Comparison of ENCODE assay signal across 1 cellular context in the genomic region with DNA sequence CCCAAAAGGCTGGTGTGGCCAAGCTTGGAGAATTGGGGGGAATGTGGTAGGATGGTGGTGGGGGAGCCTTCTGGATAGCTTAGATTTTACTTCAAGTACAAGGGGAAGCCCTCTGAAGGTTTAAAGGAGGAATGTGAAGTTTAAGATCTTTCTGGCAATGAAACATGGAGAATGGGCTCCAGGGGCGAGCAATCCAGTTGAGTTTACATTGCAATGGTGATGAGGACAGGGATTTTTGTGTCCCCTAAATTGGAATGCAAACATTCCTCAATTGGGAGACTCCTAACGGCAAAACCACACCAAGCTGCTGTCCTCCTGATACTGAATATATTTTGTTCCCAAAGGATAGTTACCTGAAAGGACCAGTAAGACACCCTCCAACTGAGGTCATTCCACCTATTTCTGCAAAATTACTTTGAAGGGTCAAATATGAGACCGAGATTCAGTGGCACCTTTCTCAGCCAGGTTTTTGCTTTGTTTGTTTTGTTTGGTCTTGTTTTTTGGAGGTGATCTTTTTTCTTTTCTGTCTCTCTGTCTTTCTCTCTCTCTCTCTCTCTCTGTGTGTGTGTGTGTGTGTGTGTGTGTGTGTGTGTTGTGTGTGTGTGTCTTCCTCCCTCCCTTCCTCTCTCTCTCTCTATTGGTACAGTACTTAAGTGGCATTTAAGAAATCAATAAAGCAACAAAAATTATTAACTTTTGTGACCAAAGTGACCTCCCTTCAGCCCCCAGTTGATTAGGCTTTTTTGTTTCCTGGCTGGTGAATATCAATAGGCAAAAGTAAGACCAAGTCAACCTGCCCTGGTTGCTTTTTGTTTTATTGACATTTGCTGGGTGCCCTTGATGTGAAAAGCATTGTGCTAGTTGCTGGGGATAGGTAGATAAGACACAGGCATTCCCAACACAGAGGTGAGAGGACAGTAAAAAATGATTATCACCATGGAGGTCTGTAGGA.
TF ChIP-seq lines count a peak whose summit lies in the region.

No MANE protein-coding gene starts in this region.

TF ChIP-seq in HepG2, 621 proteins besides CTCF, POLR2A, EP300 and RAD21 (continued from another document and continues in another):
- TF ChIP-seq, protein P1, sequence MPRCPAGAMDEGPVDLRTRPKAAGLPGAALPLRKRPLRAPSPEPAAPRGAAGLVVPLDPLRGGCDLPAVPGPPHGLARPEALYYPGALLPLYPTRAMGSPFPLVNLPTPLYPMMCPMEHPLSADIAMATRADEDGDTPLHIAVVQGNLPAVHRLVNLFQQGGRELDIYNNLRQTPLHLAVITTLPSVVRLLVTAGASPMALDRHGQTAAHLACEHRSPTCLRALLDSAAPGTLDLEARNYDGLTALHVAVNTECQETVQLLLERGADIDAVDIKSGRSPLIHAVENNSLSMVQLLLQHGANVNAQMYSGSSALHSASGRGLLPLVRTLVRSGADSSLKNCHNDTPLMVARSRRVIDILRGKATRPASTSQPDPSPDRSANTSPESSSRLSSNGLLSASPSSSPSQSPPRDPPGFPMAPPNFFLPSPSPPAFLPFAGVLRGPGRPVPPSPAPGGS (CRISPR knock-in tag; IDR thresholded peaks at IDR 0.05): no peak
- TF ChIP-seq NRL (CRISPR knock-in tag; IDR thresholded peaks at IDR 0.05; ENCODE audit: borderline replicate concordance) (no peak), HNF4G (IDR thresholded peaks at IDR 0.05; ENCODE audit: borderline replicate concordance, low read depth, low read length) (no peak), HNF4G (CRISPR knock-in tag; IDR thresholded peaks at IDR 0.05; ENCODE audit: borderline replicate concordance, low read depth) (no peak), HES4 (CRISPR knock-in tag; IDR thresholded peaks at IDR 0.05; ENCODE audit: borderline replicate concordance) (no peak), YEATS2 (CRISPR knock-in tag; IDR thresholded peaks at IDR 0.05; ENCODE audit: borderline replicate concordance) (no peak), RFXANK (CRISPR knock-in tag; IDR thresholded peaks at IDR 0.05) (no peak), NCOA2 (CRISPR knock-in tag; IDR thresholded peaks at IDR 0.05) (no peak), KLF11 (CRISPR knock-in tag; IDR thresholded peaks at IDR 0.05) (no peak), KDM5A (IDR thresholded peaks at IDR 0.05; ENCODE audit: borderline replicate concordance, low read length) (no peak), SOX5 (CRISPR knock-in tag; IDR thresholded peaks at IDR 0.05; ENCODE audit: borderline replicate concordance) (no peak), ATF7 (IDR thresholded peaks at IDR 0.05) (no peak), ATF7 (CRISPR knock-in tag; IDR thresholded peaks at IDR 0.05) (no peak), ZEB1 (IDR thresholded peaks at IDR 0.05; ENCODE audit: insufficient replicate concordance, low read depth) (peak; percentile 87), SIN3B (IDR thresholded peaks at IDR 0.05; ENCODE audit: low read length) (no peak), ZMYM4 (CRISPR knock-in tag; IDR thresholded peaks at IDR 0.05) (no peak), CEBPG (CRISPR knock-in tag; IDR thresholded peaks at IDR 0.05) (no peak), CAMTA2 (CRISPR knock-in tag; IDR thresholded peaks at IDR 0.05; ENCODE audit: borderline replicate concordance) (no peak), GABPB1 (CRISPR knock-in tag; IDR thresholded peaks at IDR 0.05) (no peak), ZKSCAN8 (CRISPR knock-in tag; IDR thresholded peaks at IDR 0.05; ENCODE audit: borderline replicate concordance) (no peak), SRSF9 (IDR thresholded peaks at IDR 0.05; ENCODE audit: borderline replicate concordance, insufficient read depth, low read depth, low read length, poor library complexity, severe bottlenecking) (no peak), ZNF724P (CRISPR knock-in tag; IDR thresholded peaks at IDR 0.05; ENCODE audit: borderline replicate concordance) (0 out of 2 replicates have a peak, but pooled peaks have one; percentile 31), ZNF780A (CRISPR knock-in tag; IDR thresholded peaks at IDR 0.05) (no peak), GZF1 (CRISPR knock-in tag; IDR thresholded peaks at IDR 0.05) (no peak), YY1 (IDR thresholded peaks at IDR 0.05; ENCODE audit: insufficient read depth, insufficient replicate concordance, low read depth, low read length) (peak; percentile 11), DDIT3 (CRISPR knock-in tag; IDR thresholded peaks at IDR 0.05) (no peak), ZSCAN9 (CRISPR knock-in tag; IDR thresholded peaks at IDR 0.05; ENCODE audit: borderline replicate concordance) (no peak), ZBTB26 (CRISPR knock-in tag; IDR thresholded peaks at IDR 0.05; ENCODE audit: borderline replicate concordance) (no peak), ZNF737 (CRISPR knock-in tag; IDR thresholded peaks at IDR 0.05; ENCODE audit: borderline replicate concordance) (no peak), NKX3-1 (CRISPR knock-in tag; IDR thresholded peaks at IDR 0.05) (no peak), RXRA (CRISPR knock-in tag; IDR thresholded peaks at IDR 0.05) (no peak), HNRNPUL1 (IDR thresholded peaks at IDR 0.05; ENCODE audit: low read depth, low read length) (no peak), ATF7-NPFF (CRISPR knock-in tag; IDR thresholded peaks at IDR 0.05; ENCODE audit: low read depth) (0 out of 2 replicates have a peak, but pooled peaks have one; percentile 24), FOXP1 (IDR thresholded peaks at IDR 0.05) (peak; percentile 85), FOXP1 (CRISPR knock-in tag; IDR thresholded peaks at IDR 0.05) (peak; percentile 73), HHEX (CRISPR knock-in tag; IDR thresholded peaks at IDR 0.05) (no peak), THAP11 (CRISPR knock-in tag; IDR thresholded peaks at IDR 0.05) (no peak), PRMT3 (CRISPR knock-in tag; IDR thresholded peaks at IDR 0.05; ENCODE audit: borderline replicate concordance, low read depth) (no peak), POLR2AphosphoS2 (IDR thresholded peaks at IDR 0.05; ENCODE audit: low read depth, low read length) (no peak), NCOA5 (CRISPR knock-in tag; IDR thresholded peaks at IDR 0.05) (no peak), CREB3 (CRISPR knock-in tag; IDR thresholded peaks at IDR 0.05) (no peak), ZNF878 (CRISPR knock-in tag; IDR thresholded peaks at IDR 0.05) (no peak), ZNF256 (CRISPR knock-in tag; conservative IDR thresholded peaks at IDR 0.05) (0 out of 2 replicates have a peak, but pooled peaks have one; percentile 30), ZNF33B (CRISPR knock-in tag; IDR thresholded peaks at IDR 0.05) (no peak), FOSL2 (CRISPR knock-in tag; IDR thresholded peaks at IDR 0.05) (no peak), POLR2G (IDR thresholded peaks at IDR 0.05; ENCODE audit: low read depth, low read length) (peak; percentile 56; the same call in 1 of the 2 replicates), BCL6 (CRISPR knock-in tag; IDR thresholded peaks at IDR 0.05) (no peak), PHF8 (CRISPR knock-in tag; IDR thresholded peaks at IDR 0.05) (no peak), ATM (IDR thresholded peaks at IDR 0.05; ENCODE audit: borderline replicate concordance) (0 out of 2 replicates have a peak, but pooled peaks have one; percentile 26), ZNF614 (CRISPR knock-in tag; IDR thresholded peaks at IDR 0.05; ENCODE audit: borderline replicate concordance) (no peak), ZNF607 (CRISPR knock-in tag; IDR thresholded peaks at IDR 0.05; ENCODE audit: borderline replicate concordance) (no peak), ZMAT3 (CRISPR knock-in tag; conservative IDR thresholded peaks at IDR 0.05) (no peak)
- TF ChIP-seq, protein P2, sequence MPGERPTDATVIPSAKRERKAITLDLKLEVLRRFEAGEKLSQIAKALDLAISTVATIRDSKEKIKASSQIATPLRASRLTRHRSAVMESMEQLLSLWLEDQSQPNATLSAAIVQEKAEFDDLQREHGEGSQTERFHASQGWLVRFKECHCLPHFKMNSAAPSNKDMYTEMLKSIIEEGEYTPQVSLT (CRISPR knock-in tag; IDR thresholded peaks at IDR 0.05; ENCODE audit: borderline replicate concordance, low read depth): no peak
- TF ChIP-seq, protein P3, sequence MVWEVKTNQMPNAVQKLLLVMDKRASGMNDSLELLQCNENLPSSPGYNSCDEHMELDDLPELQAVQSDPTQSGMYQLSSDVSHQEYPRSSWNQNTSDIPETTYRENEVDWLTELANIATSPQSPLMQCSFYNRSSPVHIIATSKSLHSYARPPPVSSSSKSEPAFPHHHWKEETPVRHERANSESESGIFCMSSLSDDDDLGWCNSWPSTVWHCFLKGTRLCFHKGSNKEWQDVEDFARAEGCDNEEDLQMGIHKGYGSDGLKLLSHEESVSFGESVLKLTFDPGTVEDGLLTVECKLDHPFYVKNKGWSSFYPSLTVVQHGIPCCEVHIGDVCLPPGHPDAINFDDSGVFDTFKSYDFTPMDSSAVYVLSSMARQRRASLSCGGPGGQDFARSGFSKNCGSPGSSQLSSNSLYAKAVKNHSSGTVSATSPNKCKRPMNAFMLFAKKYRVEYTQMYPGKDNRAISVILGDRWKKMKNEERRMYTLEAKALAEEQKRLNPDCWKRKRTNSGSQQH (CRISPR knock-in tag; IDR thresholded peaks at IDR 0.05; ENCODE audit: low read depth): no peak
- TF ChIP-seq, protein P4, sequence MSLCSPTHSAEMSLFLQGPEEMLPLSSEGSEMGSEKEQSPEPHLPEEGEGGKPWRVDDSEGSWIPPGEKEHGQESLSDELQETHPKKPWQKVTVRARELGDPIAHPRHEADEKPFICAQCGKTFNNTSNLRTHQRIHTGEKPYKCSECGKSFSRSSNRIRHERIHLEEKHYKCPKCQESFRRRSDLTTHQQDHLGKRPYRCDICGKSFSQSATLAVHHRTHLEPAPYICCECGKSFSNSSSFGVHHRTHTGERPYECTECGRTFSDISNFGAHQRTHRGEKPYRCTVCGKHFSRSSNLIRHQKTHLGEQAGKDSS (CRISPR knock-in tag; IDR thresholded peaks at IDR 0.05; ENCODE audit: borderline replicate concordance, low read depth): no peak
- TF ChIP-seq, protein P5, sequence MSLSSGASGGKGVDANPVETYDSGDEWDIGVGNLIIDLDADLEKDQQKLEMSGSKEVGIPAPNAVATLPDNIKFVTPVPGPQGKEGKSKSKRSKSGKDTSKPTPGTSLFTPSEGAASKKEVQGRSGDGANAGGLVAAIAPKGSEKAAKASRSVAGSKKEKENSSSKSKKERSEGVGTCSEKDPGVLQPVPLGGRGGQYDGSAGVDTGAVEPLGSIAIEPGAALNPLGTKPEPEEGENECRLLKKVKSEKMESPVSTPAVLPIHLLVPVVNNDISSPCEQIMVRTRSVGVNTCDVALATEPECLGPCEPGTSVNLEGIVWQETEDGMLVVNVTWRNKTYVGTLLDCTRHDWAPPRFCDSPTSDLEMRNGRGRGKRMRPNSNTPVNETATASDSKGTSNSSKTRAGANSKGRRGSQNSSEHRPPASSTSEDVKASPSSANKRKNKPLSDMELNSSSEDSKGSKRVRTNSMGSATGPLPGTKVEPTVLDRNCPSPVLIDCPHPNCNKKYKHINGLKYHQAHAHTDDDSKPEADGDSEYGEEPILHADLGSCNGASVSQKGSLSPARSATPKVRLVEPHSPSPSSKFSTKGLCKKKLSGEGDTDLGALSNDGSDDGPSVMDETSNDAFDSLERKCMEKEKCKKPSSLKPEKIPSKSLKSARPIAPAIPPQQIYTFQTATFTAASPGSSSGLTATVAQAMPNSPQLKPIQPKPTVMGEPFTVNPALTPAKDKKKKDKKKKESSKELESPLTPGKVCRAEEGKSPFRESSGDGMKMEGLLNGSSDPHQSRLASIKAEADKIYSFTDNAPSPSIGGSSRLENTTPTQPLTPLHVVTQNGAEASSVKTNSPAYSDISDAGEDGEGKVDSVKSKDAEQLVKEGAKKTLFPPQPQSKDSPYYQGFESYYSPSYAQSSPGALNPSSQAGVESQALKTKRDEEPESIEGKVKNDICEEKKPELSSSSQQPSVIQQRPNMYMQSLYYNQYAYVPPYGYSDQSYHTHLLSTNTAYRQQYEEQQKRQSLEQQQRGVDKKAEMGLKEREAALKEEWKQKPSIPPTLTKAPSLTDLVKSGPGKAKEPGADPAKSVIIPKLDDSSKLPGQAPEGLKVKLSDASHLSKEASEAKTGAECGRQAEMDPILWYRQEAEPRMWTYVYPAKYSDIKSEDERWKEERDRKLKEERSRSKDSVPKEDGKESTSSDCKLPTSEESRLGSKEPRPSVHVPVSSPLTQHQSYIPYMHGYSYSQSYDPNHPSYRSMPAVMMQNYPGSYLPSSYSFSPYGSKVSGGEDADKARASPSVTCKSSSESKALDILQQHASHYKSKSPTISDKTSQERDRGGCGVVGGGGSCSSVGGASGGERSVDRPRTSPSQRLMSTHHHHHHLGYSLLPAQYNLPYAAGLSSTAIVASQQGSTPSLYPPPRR (CRISPR knock-in tag; IDR thresholded peaks at IDR 0.05; ENCODE audit: borderline replicate concordance): peak; percentile 61; the same call in 1 of the 2 replicates
- TF ChIP-seq, protein P6, sequence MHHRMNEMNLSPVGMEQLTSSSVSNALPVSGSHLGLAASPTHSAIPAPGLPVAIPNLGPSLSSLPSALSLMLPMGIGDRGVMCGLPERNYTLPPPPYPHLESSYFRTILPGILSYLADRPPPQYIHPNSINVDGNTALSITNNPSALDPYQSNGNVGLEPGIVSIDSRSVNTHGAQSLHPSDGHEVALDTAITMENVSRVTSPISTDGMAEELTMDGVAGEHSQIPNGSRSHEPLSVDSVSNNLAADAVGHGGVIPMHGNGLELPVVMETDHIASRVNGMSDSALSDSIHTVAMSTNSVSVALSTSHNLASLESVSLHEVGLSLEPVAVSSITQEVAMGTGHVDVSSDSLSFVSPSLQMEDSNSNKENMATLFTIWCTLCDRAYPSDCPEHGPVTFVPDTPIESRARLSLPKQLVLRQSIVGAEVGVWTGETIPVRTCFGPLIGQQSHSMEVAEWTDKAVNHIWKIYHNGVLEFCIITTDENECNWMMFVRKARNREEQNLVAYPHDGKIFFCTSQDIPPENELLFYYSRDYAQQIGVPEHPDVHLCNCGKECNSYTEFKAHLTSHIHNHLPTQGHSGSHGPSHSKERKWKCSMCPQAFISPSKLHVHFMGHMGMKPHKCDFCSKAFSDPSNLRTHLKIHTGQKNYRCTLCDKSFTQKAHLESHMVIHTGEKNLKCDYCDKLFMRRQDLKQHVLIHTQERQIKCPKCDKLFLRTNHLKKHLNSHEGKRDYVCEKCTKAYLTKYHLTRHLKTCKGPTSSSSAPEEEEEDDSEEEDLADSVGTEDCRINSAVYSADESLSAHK (CRISPR knock-in tag; IDR thresholded peaks at IDR 0.05; ENCODE audit: borderline replicate concordance): no peak
